10 cellular contexts compared by ENCODE assay signal in genomic region chr17:43517615-43518386, GRCh38. TPM values are rescaled to one million over a fixed set of nuclear protein-coding genes. Genes with fewer than 3 reads are reported as not detected.
DNase-seq lines count a peak whose midpoint lies in the region; ATAC-seq and TF ChIP-seq lines count a peak whose summit lies in the region.
"Had no signal": no experiment of that assay in that cellular context is flagged by ENCODE, and none has a peak within 500 bp of the region (broad histone marks: within the 10 kb centered on the region; RNA-seq: fewer than 3 reads in every experiment).

No MANE protein-coding gene starts in this region.

- TF ChIP-seq POLR2A in erythroblast (IDR thresholded peaks at IDR 0.05; ENCODE audit: low read length) = no peak

- peak in 3 of 56 donors; percentile 7 to 21 (median 15) for TF ChIP-seq CTCF in dorsolateral prefrontal cortex (IDR thresholded peaks at IDR 0.05 in 54 of 56, conservative IDR thresholded peaks at IDR 0.05 in 2 of 56; ENCODE audit: low read depth in 1 of 56, partially characterized antibody in 56 of 56)

- H3K27me3 ChIP-seq in dorsolateral prefrontal cortex = no peaks in the 10 kb centered on the region

- peak; percentile 79 to 91 for ATAC-seq in activated T-cell treated with anti-CD3 and anti-CD28 coated beads, Interleukin-2, amount 50 U/mL, for 72 hours (replicated peaks in 1 of 2)
- ATAC-seq in HG03378 (IDR thresholded peaks at IDR 0.05; ENCODE audit: unreplicated experiment) (peak; percentile 62), GM18517 (IDR thresholded peaks at IDR 0.05; ENCODE audit: unreplicated experiment) (no peak), GM19035 (IDR thresholded peaks at IDR 0.05; ENCODE audit: unreplicated experiment) (no peak)
- peak; percentile 87 for ATAC-seq in stimulated activated naive CD8-positive, alpha-beta T cell treated with anti-CD3 and anti-CD28 coated beads, Interleukin-15, amount 100 ng/mL, for 72 hours

- H3K27ac Mint-ChIP-seq in activated T-cell treated with anti-CD3 and anti-CD28 coated beads, Interleukin-2, amount 50 U/mL, for 72 hours = no peak overlapping the region
- H3K27ac Mint-ChIP-seq in stimulated activated naive CD8-positive, alpha-beta T cell treated with anti-CD3 and anti-CD28 coated beads, Interleukin-15, amount 100 ng/mL, for 72 hours = peak overlapping the region in 1 of 2 donors; percentile 54

- peaks cover 8 to 21% of the 10 kb centered on the region in 2 donors for H3K36me3 Mint-ChIP-seq in activated T-cell treated with anti-CD3 and anti-CD28 coated beads, Interleukin-2, amount 50 U/mL, for 72 hours (ENCODE audit: insufficient read depth in 2 of 2)

- peak overlapping the region in 3 of 59 donors; percentile 11 to 37 (median 24) for H3K4me3 ChIP-seq in dorsolateral prefrontal cortex

- H3K27ac ChIP-seq in dorsolateral prefrontal cortex = peak overlapping the region in 57 of 59 donors; percentile 18 to 93 (median 75)

- DNase-seq in activated T-cell treated with anti-CD3 and anti-CD28 coated beads, Interleukin-2, amount 50 U/mL, for 72 hours = peak; percentile 18 to 19
- no peak for DNase-seq in activated T-cell treated with anti-CD3 and anti-CD28 coated beads, Interleukin-2, amount 50 U/mL, for 48 hours
- peak in 4 of 10 donors; percentile 18 to 51 (median 44) for DNase-seq in dorsolateral prefrontal cortex
- DNase-seq in stimulated activated naive CD8-positive, alpha-beta T cell treated with anti-CD3 and anti-CD28 coated beads, Interleukin-15, amount 100 ng/mL, for 72 hours = no peak
- no peak for DNase-seq in erythroblast (lab: John Stamatoyannopoulos, UW)
- DNase-seq: activated gamma-delta T cell, retina had no signal

- H3K4me1 Mint-ChIP-seq in activated T-cell treated with anti-CD3 and anti-CD28 coated beads, Interleukin-2, amount 50 U/mL, for 72 hours (ENCODE audit: low read depth) = peaks cover 18% of the 10 kb centered on the region
- H3K4me1 Mint-ChIP-seq in stimulated activated naive CD8-positive, alpha-beta T cell treated with anti-CD3 and anti-CD28 coated beads, Interleukin-15, amount 100 ng/mL, for 72 hours = peaks cover 6% of the 10 kb centered on the region

- intact Hi-C loops in dorsolateral prefrontal cortex (cut with DNase I) = no loop called here

- H3K27me3 Mint-ChIP-seq in activated T-cell treated with anti-CD3 and anti-CD28 coated beads, Interleukin-2, amount 50 U/mL, for 72 hours (ENCODE audit: low read depth) = no peaks in the 10 kb centered on the region
- H3K27me3 Mint-ChIP-seq in stimulated activated naive CD8-positive, alpha-beta T cell treated with anti-CD3 and anti-CD28 coated beads, Interleukin-15, amount 100 ng/mL, for 72 hours = no peaks in the 10 kb centered on the region

- peak overlapping the region in 1 of 2 donors; percentile 16 for H3K4me3 Mint-ChIP-seq in activated T-cell treated with anti-CD3 and anti-CD28 coated beads, Interleukin-2, amount 50 U/mL, for 72 hours
- no peak overlapping the region for H3K4me3 Mint-ChIP-seq in stimulated activated naive CD8-positive, alpha-beta T cell treated with anti-CD3 and anti-CD28 coated beads, Interleukin-15, amount 100 ng/mL, for 72 hours

- H3K9me3 Mint-ChIP-seq in activated T-cell treated with anti-CD3 and anti-CD28 coated beads, Interleukin-2, amount 50 U/mL, for 72 hours = no peaks in the 10 kb centered on the region
- no peaks in the 10 kb centered on the region for H3K9me3 Mint-ChIP-seq in stimulated activated naive CD8-positive, alpha-beta T cell treated with anti-CD3 and anti-CD28 coated beads, Interleukin-15, amount 100 ng/mL, for 72 hours

RNA-seq across cellular contexts. Expression of gene ETV4, which starts 28.3 kb away (rescaled TPM):
- 1 to 10 TPM; 1.2 to 2.1 TPM for total RNA-seq in activated T-cell treated with anti-CD3 and anti-CD28 coated beads, Interleukin-2, amount 50 U/mL, for 72 hours
- total RNA-seq in dorsolateral prefrontal cortex = 10 to 100 TPM in 1 of 120 experiments, 1 to 10 TPM in 65, under 1 TPM in 51, not detected in 3; 0.20 to 15.2 (median 1.1) TPM

RNA-seq across cellular contexts. Expression of gene DHX8, which starts 34.0 kb away (rescaled TPM):
- total RNA-seq in activated T-cell treated with anti-CD3 and anti-CD28 coated beads, Interleukin-2, amount 50 U/mL, for 72 hours = 10 to 100 TPM; 53.8 to 61.1 TPM
- total RNA-seq in dorsolateral prefrontal cortex = 10 to 100 TPM; 32.7 to 69.3 (median 46.7) TPM

Comparison
In these comparisons a context has a peak if more than half of its experiments do, and no peak if none do; other contexts are left out.
1. DNase-seq: peak in activated T-cell treated with anti-CD3 and anti-CD28 coated beads, Interleukin-2, amount 50 U/mL, for 72 hours (2 of 2); none in activated T-cell treated with anti-CD3 and anti-CD28 coated beads, Interleukin-2, amount 50 U/mL, for 48 hours (0 of 2), stimulated activated naive CD8-positive, alpha-beta T cell treated with anti-CD3 and anti-CD28 coated beads, Interleukin-15, amount 100 ng/mL, for 72 hours (0 of 2) and erythroblast (0 of 2).
2. ATAC-seq: peak in activated T-cell treated with anti-CD3 and anti-CD28 coated beads, Interleukin-2, amount 50 U/mL, for 72 hours (2 of 2), HG03378 (single experiment) and stimulated activated naive CD8-positive, alpha-beta T cell treated with anti-CD3 and anti-CD28 coated beads, Interleukin-15, amount 100 ng/mL, for 72 hours (single experiment); none in GM18517 (single experiment) and GM19035 (single experiment).